13 cellular contexts compared by ENCODE assay signal in genomic region chr3:132522353-132522752, GRCh38.
DNase-seq lines count a peak whose midpoint lies in the region; ATAC-seq, FAIRE-seq and TF ChIP-seq lines count a peak whose summit lies in the region.
"Had no signal": no experiment of that assay in that cellular context is flagged by ENCODE, and none has a peak within 500 bp of the region (broad histone marks: within the 10 kb centered on the region; RNA-seq: fewer than 3 reads in every experiment).

No MANE protein-coding gene starts in this region.

- TF ChIP-seq RAD21 in HepG2 (CRISPR knock-in tag; IDR thresholded peaks at IDR 0.05), result no peak

- no peaks in the 10 kb centered on the region for H3K9me3 ChIP-seq in spleen
- H3K9me3 ChIP-seq in HepG2 (ENCODE audit: low read length), result no peaks in the 10 kb centered on the region
- H3K9me3 ChIP-seq: upper lobe of left lung had no signal

- no peak overlapping the region for H3K9ac ChIP-seq in HepG2 (ENCODE audit: insufficient read depth, low read depth, low read length)

- peaks cover 0 to 100% (median 70%) of the 10 kb centered on the region in 6 donors for H3K36me3 ChIP-seq in spleen
- H3K36me3 ChIP-seq in HepG2 (replicated peaks in 1 of 2; ENCODE audit: control insufficient read depth in 1 of 2, insufficient read depth in 2 of 2, low read length in 2 of 2), result peaks cover 4 to 28% of the 10 kb centered on the region in 2 experiments

- POLR2A ChIA-PET in activated CD8-positive, alpha-beta T cell treated with anti-CD3 and anti-CD28 coated beads for 36 hours (lab: Charles Lee), result no interaction called here
- POLR2A ChIA-PET in HepG2 (lab: Yijun Ruan, JAX), result no interaction called here

- no peak overlapping the region for H3K4me2 ChIP-seq in HepG2 (ENCODE audit: low read depth, low read length)

- H3K79me2 ChIP-seq in HepG2 (ENCODE audit: insufficient read depth, low read length), result no peaks in the 10 kb centered on the region

- CTCF ChIA-PET in activated CD8-positive, alpha-beta T cell treated with anti-CD3 and anti-CD28 coated beads for 36 hours (lab: Charles Lee), result interaction anchor here (1.1 to 2.2 kb wide), 4 partner anchors 9 to 120 kb away, joined by 3 to 12 read pairs (median 3); no protein-coding TSS in a partner anchor
- CTCF ChIA-PET in HepG2 (lab: Yijun Ruan, JAX; ENCODE audit: low intra/inter-chr PET ratio, low total read pairs), result no interaction called here

- 61 to 80% (median 78%) methylated on average over 3 of the region's 3 CpGs for WGBS in spleen, 5 donors
- 79% methylated on average over 3 of the region's 3 CpGs for WGBS in HepG2 (ENCODE audit: low lambda C conversion rate)

- no peak for TF ChIP-seq POLR2A in spleen (IDR thresholded peaks at IDR 0.05)
- no peak for TF ChIP-seq POLR2A in HepG2 (IDR thresholded peaks at IDR 0.05; ENCODE audit: insufficient read depth in 1 of 2, low read depth in 2 of 2, low read length in 2 of 2)

- ATAC-seq in GM18498 (IDR thresholded peaks at IDR 0.05; ENCODE audit: unreplicated experiment) (peak; percentile 91), GM19395 (IDR thresholded peaks at IDR 0.05; ENCODE audit: unreplicated experiment) (peak; percentile 91), HG02885 (IDR thresholded peaks at IDR 0.05; ENCODE audit: poor library complexity, unreplicated experiment) (peak; percentile 83), HepG2 (no peak)
- peak; percentile 67 for ATAC-seq in activated CD8-positive, alpha-beta T cell treated with anti-CD3 and anti-CD28 coated beads for 36 hours
- no peak for ATAC-seq in stimulated activated naive B cell treated with anti-CD40 and anti-IgM and Interleukin-4, amounts not matched to agents 10 μg/mL and 1 μg/mL and 100 μg/mL, for 72 hours (replicated peaks)

- peaks cover 20% of the 10 kb centered on the region for H3K4me1 Mint-ChIP-seq in activated CD8-positive, alpha-beta T cell treated with anti-CD3 and anti-CD28 coated beads for 36 hours (ENCODE audit: low read depth)
- peaks cover 0 to 4% of the 10 kb centered on the region in 2 donors for H3K4me1 Mint-ChIP-seq in stimulated activated naive B cell treated with anti-CD40 and anti-IgM and Interleukin-4, amounts not matched to agents 10 μg/mL and 1 μg/mL and 100 μg/mL, for 72 hours

- no peak overlapping the region for H3K27ac Mint-ChIP-seq in activated CD8-positive, alpha-beta T cell treated with anti-CD3 and anti-CD28 coated beads for 36 hours
- no peak overlapping the region for H3K27ac Mint-ChIP-seq in stimulated activated naive B cell treated with anti-CD40 and anti-IgM and Interleukin-4, amounts not matched to agents 10 μg/mL and 1 μg/mL and 100 μg/mL, for 72 hours
- H3K27ac Mint-ChIP-seq: activated naive CD4-positive, alpha-beta T cell treated with anti-CD3 and anti-CD28 coated beads, Interleukin-2, amount 50 U/mL, for 24 hours had no signal

- H4K20me1 ChIP-seq in HepG2 (ENCODE audit: insufficient read depth, low read length), result no peaks in the 10 kb centered on the region

- H3K36me3 Mint-ChIP-seq in activated CD8-positive, alpha-beta T cell treated with anti-CD3 and anti-CD28 coated beads for 36 hours (ENCODE audit: low read depth), result peaks cover 36% of the 10 kb centered on the region
- H3K36me3 Mint-ChIP-seq in stimulated activated naive B cell treated with anti-CD40 and anti-IgM and Interleukin-4, amounts not matched to agents 10 μg/mL and 1 μg/mL and 100 μg/mL, for 72 hours, result peaks cover 24 to 52% of the 10 kb centered on the region in 2 donors

- no peak overlapping the region for H3K4me3 ChIP-seq in spleen
- no peak overlapping the region for H3K4me3 ChIP-seq in HepG2 (replicated peaks in 1 of 3; ENCODE audit: insufficient read depth in 1 of 3, low read depth in 2 of 3, low read length in 3 of 3)
- H3K4me3 ChIP-seq: upper lobe of left lung had no signal

- intact Hi-C loops in activated CD8-positive, alpha-beta T cell treated with anti-CD3 and anti-CD28 coated beads for 36 hours (cut with micrococcal nuclease), result no loop called here
- intact Hi-C loops in spleen (cut with DNase I; ENCODE audit: low total_unique reads) (no loop called here), HepG2 (cut with micrococcal nuclease; ENCODE audit: unreplicated experiment) (no loop called here)

- H3K27me3 ChIP-seq in spleen (replicated peaks in 1 of 7) (no peaks in the 10 kb centered on the region), HepG2 (ENCODE audit: control insufficient read depth in 1 of 2, insufficient read depth in 2 of 2, low read length in 2 of 2) (no peaks in the 10 kb centered on the region)
- H3K27me3 ChIP-seq: upper lobe of left lung had no signal

- in situ Hi-C loops in HepG2 (cut with HindIII; ENCODE audit: extremely low pct_ligation_motif_present, low pct_unique_long_range_greater_than_20kb), result no loop called here

- FAIRE-seq in HepG2 (lab: Jason Lieb, UNC), result no peak

- H2AFZ ChIP-seq in HepG2 (ENCODE audit: low read length), result no peak overlapping the region

- no peak for DNase-seq in activated CD8-positive, alpha-beta T cell treated with anti-CD3 and anti-CD28 coated beads for 36 hours
- DNase-seq in spleen, result no peak
- no peak for DNase-seq in HepG2 (ENCODE audit: low spot score)
- no peak for DNase-seq in stimulated activated naive B cell treated with anti-CD40 and anti-IgM and Interleukin-4, amounts not matched to agents 10 μg/mL and 1 μg/mL and 100 μg/mL, for 72 hours
- DNase-seq in NCI-H146 treated with DMSO at 0.1 percent for 48 hours (lab: John Stamatoyannopoulos, UW; ENCODE audit: unreplicated experiment), result no peak
- DNase-seq: NCI-H146, OCI-M1, T-helper 9 cell, upper lobe of left lung had no signal

- no peak for TF ChIP-seq CTCF in activated CD8-positive, alpha-beta T cell treated with anti-CD3 and anti-CD28 coated beads for 36 hours (IDR thresholded peaks at IDR 0.05)
- TF ChIP-seq CTCF in spleen (IDR thresholded peaks at IDR 0.05 in 8 of 11, conservative IDR thresholded peaks at IDR 0.05 in 3 of 11), result no peak
- TF ChIP-seq CTCF in HepG2 (CRISPR knock-in tag; IDR thresholded peaks at IDR 0.05), result no peak

- no peak for TF ChIP-seq EP300 in HepG2 (IDR thresholded peaks at IDR 0.05; ENCODE audit: low read depth in 2 of 2, low read length in 2 of 2)
- no peak for TF ChIP-seq EP300 in HepG2 (CRISPR knock-in tag; IDR thresholded peaks at IDR 0.05; ENCODE audit: borderline replicate concordance)

- no peaks in the 10 kb centered on the region for H3K27me3 Mint-ChIP-seq in activated CD8-positive, alpha-beta T cell treated with anti-CD3 and anti-CD28 coated beads for 36 hours
- H3K27me3 Mint-ChIP-seq in stimulated activated naive B cell treated with anti-CD40 and anti-IgM and Interleukin-4, amounts not matched to agents 10 μg/mL and 1 μg/mL and 100 μg/mL, for 72 hours, result no peaks in the 10 kb centered on the region
- H3K27me3 Mint-ChIP-seq: activated naive CD4-positive, alpha-beta T cell treated with anti-CD3 and anti-CD28 coated beads, Interleukin-2, amount 50 U/mL, for 24 hours had no signal

- no peak overlapping the region for H3K27ac ChIP-seq in spleen
- H3K27ac ChIP-seq in HepG2 (ENCODE audit: extremely low read length, insufficient read depth, low read length), result no peak overlapping the region
- H3K27ac ChIP-seq: upper lobe of left lung had no signal

- no TSS peak for BruUV-seq in HepG2 (replicated peaks; lab: Mats Ljungman, UMichigan)

- H3K4me1 ChIP-seq in spleen (no peaks in the 10 kb centered on the region), HepG2 (ENCODE audit: insufficient read depth, low read length) (no peaks in the 10 kb centered on the region)
- H3K4me1 ChIP-seq: upper lobe of left lung had no signal

- H3K4me3 Mint-ChIP-seq in activated CD8-positive, alpha-beta T cell treated with anti-CD3 and anti-CD28 coated beads for 36 hours, result no peak overlapping the region
- H3K4me3 Mint-ChIP-seq in stimulated activated naive B cell treated with anti-CD40 and anti-IgM and Interleukin-4, amounts not matched to agents 10 μg/mL and 1 μg/mL and 100 μg/mL, for 72 hours, result no peak overlapping the region
- H3K4me3 Mint-ChIP-seq: activated naive CD4-positive, alpha-beta T cell treated with anti-CD3 and anti-CD28 coated beads, Interleukin-2, amount 50 U/mL, for 24 hours had no signal

- no peaks in the 10 kb centered on the region for H3K9me3 Mint-ChIP-seq in activated CD8-positive, alpha-beta T cell treated with anti-CD3 and anti-CD28 coated beads for 36 hours
- H3K9me3 Mint-ChIP-seq in stimulated activated naive B cell treated with anti-CD40 and anti-IgM and Interleukin-4, amounts not matched to agents 10 μg/mL and 1 μg/mL and 100 μg/mL, for 72 hours, result no peaks in the 10 kb centered on the region
- H3K9me3 Mint-ChIP-seq: activated naive CD4-positive, alpha-beta T cell treated with anti-CD3 and anti-CD28 coated beads, Interleukin-2, amount 50 U/mL, for 24 hours had no signal

TF ChIP-seq in HepG2, 621 proteins besides CTCF, POLR2A, EP300 and RAD21 (continues in another document):
- no peak for TF ChIP-seq XRCC5 (optimal IDR thresholded peaks at IDR 0.05; ENCODE audit: low read length)
- no peak for TF ChIP-seq ZNF292 (CRISPR knock-in tag; IDR thresholded peaks at IDR 0.05; ENCODE audit: borderline replicate concordance, low read depth)
- no peak for TF ChIP-seq BRD4 (CRISPR knock-in tag; IDR thresholded peaks at IDR 0.05)
- no peak for TF ChIP-seq KDM5B (CRISPR knock-in tag; IDR thresholded peaks at IDR 0.05; ENCODE audit: borderline replicate concordance)
- no peak for TF ChIP-seq ZNF674 (CRISPR knock-in tag; IDR thresholded peaks at IDR 0.05; ENCODE audit: low read depth)
- no peak for TF ChIP-seq WIZ (CRISPR knock-in tag; IDR thresholded peaks at IDR 0.05)
- TF ChIP-seq ZNF414 (CRISPR knock-in tag; IDR thresholded peaks at IDR 0.05), result no peak
- no peak for TF ChIP-seq CBX5 (CRISPR knock-in tag; IDR thresholded peaks at IDR 0.05; ENCODE audit: borderline replicate concordance)
- TF ChIP-seq EEA1 (CRISPR knock-in tag; IDR thresholded peaks at IDR 0.05; ENCODE audit: borderline replicate concordance), result no peak
- no peak for TF ChIP-seq ATF1 (CRISPR knock-in tag; IDR thresholded peaks at IDR 0.05)
- TF ChIP-seq ZNF33B (CRISPR knock-in tag; IDR thresholded peaks at IDR 0.05), result no peak
- no peak for TF ChIP-seq GATAD1 (CRISPR knock-in tag; IDR thresholded peaks at IDR 0.05)
- TF ChIP-seq DNMT3B (CRISPR knock-in tag; conservative IDR thresholded peaks at IDR 0.05), result no peak
- no peak for TF ChIP-seq SIN3A (IDR thresholded peaks at IDR 0.05; ENCODE audit: borderline replicate concordance, low read depth, low read length)
- no peak for TF ChIP-seq ZNF543 (CRISPR knock-in tag; IDR thresholded peaks at IDR 0.05)

Comparison
In these comparisons a context has a peak if more than half of its experiments do, and no peak if none do; other contexts are left out.
1. ATAC-seq: peak in GM18498 (single experiment), GM19395 (single experiment), HG02885 (single experiment) and activated CD8-positive, alpha-beta T cell treated with anti-CD3 and anti-CD28 coated beads for 36 hours (single experiment); none in HepG2 (single experiment) and stimulated activated naive B cell treated with anti-CD40 and anti-IgM and Interleukin-4, amounts not matched to agents 10 μg/mL and 1 μg/mL and 100 μg/mL, for 72 hours (0 of 2).